1 cellular context compared by ENCODE assay signal in genomic region chr1:211382714-211383480, GRCh38.
TF ChIP-seq lines count a peak whose summit lies in the region.

No MANE protein-coding gene starts in this region.

TF ChIP-seq in IMR-90, 13 proteins besides CTCF, POLR2A, EP300 and RAD21 (continued from another document):
- TF ChIP-seq ELK1 (IDR thresholded peaks at IDR 0.05; ENCODE audit: borderline replicate concordance, low read depth, low read length) (no peak), FOS (IDR thresholded peaks at IDR 0.05; ENCODE audit: low read depth, low read length) (no peak), NFE2L2 (IDR thresholded peaks at IDR 0.05; ENCODE audit: low read depth, low read length) (no peak), BHLHE40 (IDR thresholded peaks at IDR 0.05; ENCODE audit: low read depth, low read length) (no peak), MXI1 (IDR thresholded peaks at IDR 0.05; ENCODE audit: borderline replicate concordance, low read depth, low read length) (peak; percentile 50; the same call in 1 of the 2 replicates), RCOR1 (IDR thresholded peaks at IDR 0.05; ENCODE audit: insufficient replicate concordance, low read length) (no peak), CHD1 (IDR thresholded peaks at IDR 0.05; ENCODE audit: low read depth, low read length) (0 out of 2 replicates have a peak, but pooled peaks have one; percentile 49), MAFK (IDR thresholded peaks at IDR 0.05; ENCODE audit: low read depth, low read length) (no peak), SMC3 (IDR thresholded peaks at IDR 0.05; ENCODE audit: low read depth, low read length) (no peak), CEBPB (IDR thresholded peaks at IDR 0.05; ENCODE audit: low read depth, low read length) (peak; percentile 72), USF2 (IDR thresholded peaks at IDR 0.05; ENCODE audit: low read depth, low read length) (no peak)
TF ChIP-seq in IMR-90: peak in this region for 4.
